ENCODE assay signal across 2 cellular contexts in genomic region chr12:83634726-83635267, GRCh38.
TF ChIP-seq lines count a peak whose summit lies in the region.

No MANE protein-coding gene starts in this region.

TF ChIP-seq in SK-N-SH, 30 proteins besides CTCF, POLR2A, EP300 and RAD21 (continued from another document and continues in another):
- TF ChIP-seq, protein P1, sequence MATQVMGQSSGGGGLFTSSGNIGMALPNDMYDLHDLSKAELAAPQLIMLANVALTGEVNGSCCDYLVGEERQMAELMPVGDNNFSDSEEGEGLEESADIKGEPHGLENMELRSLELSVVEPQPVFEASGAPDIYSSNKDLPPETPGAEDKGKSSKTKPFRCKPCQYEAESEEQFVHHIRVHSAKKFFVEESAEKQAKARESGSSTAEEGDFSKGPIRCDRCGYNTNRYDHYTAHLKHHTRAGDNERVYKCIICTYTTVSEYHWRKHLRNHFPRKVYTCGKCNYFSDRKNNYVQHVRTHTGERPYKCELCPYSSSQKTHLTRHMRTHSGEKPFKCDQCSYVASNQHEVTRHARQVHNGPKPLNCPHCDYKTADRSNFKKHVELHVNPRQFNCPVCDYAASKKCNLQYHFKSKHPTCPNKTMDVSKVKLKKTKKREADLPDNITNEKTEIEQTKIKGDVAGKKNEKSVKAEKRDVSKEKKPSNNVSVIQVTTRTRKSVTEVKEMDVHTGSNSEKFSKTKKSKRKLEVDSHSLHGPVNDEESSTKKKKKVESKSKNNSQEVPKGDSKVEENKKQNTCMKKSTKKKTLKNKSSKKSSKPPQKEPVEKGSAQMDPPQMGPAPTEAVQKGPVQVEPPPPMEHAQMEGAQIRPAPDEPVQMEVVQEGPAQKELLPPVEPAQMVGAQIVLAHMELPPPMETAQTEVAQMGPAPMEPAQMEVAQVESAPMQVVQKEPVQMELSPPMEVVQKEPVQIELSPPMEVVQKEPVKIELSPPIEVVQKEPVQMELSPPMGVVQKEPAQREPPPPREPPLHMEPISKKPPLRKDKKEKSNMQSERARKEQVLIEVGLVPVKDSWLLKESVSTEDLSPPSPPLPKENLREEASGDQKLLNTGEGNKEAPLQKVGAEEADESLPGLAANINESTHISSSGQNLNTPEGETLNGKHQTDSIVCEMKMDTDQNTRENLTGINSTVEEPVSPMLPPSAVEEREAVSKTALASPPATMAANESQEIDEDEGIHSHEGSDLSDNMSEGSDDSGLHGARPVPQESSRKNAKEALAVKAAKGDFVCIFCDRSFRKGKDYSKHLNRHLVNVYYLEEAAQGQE (IDR thresholded peaks at IDR 0.05; ENCODE audit: low read depth, low read length) = no peak
- no peak; the same call in 1 of the 2 replicates for TF ChIP-seq NFIC (IDR thresholded peaks at IDR 0.05; ENCODE audit: borderline replicate concordance)
- TF ChIP-seq SMC3 (IDR thresholded peaks at IDR 0.05; ENCODE audit: low read depth, low read length) = no peak
- TF ChIP-seq JUND (IDR thresholded peaks at IDR 0.05) = peak; percentile 75
- no peak for TF ChIP-seq YY1 (IDR thresholded peaks at IDR 0.05; ENCODE audit: low read depth)
- TF ChIP-seq TEAD4 (IDR thresholded peaks at IDR 0.05; ENCODE audit: borderline replicate concordance, insufficient read depth) = peak; percentile 57; the same call in 1 of the 2 replicates
- no peak for TF ChIP-seq RCOR1 (IDR thresholded peaks at IDR 0.05; ENCODE audit: low read length)
- TF ChIP-seq MAX (IDR thresholded peaks at IDR 0.05; ENCODE audit: low read depth) = no peak
- no peak for TF ChIP-seq CHD2 (IDR thresholded peaks at IDR 0.05; ENCODE audit: low read length, partially characterized antibody)
- 0 out of 2 replicates have a peak, but pooled peaks have one; percentile 35 for TF ChIP-seq RXRA (IDR thresholded peaks at IDR 0.05; ENCODE audit: borderline replicate concordance, low read depth)
- TF ChIP-seq NRF1 (IDR thresholded peaks at IDR 0.05; ENCODE audit: low read depth, low read length) = no peak
- TF ChIP-seq, protein P2, sequence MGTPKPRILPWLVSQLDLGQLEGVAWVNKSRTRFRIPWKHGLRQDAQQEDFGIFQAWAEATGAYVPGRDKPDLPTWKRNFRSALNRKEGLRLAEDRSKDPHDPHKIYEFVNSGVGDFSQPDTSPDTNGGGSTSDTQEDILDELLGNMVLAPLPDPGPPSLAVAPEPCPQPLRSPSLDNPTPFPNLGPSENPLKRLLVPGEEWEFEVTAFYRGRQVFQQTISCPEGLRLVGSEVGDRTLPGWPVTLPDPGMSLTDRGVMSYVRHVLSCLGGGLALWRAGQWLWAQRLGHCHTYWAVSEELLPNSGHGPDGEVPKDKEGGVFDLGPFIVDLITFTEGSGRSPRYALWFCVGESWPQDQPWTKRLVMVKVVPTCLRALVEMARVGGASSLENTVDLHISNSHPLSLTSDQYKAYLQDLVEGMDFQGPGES (IDR thresholded peaks at IDR 0.05; ENCODE audit: low read depth, low read length) = no peak
- peak; percentile 63; the same call in 1 of the 2 replicates for TF ChIP-seq FOSL2 (IDR thresholded peaks at IDR 0.05; ENCODE audit: borderline replicate concordance, low read depth)
- TF ChIP-seq TAF1 (IDR thresholded peaks at IDR 0.05; ENCODE audit: borderline replicate concordance, low read depth, low read length) = no peak
- TF ChIP-seq ZBTB33 (IDR thresholded peaks at IDR 0.05; ENCODE audit: borderline replicate concordance, low read depth) = no peak
- no peak for TF ChIP-seq EZH2phosphoT487 (IDR thresholded peaks at IDR 0.05; ENCODE audit: borderline replicate concordance, low read depth)
- TF ChIP-seq GABPA (IDR thresholded peaks at IDR 0.05; ENCODE audit: low read depth) = no peak
- TF ChIP-seq RFX5 (IDR thresholded peaks at IDR 0.05; ENCODE audit: low read length) = no peak
- TF ChIP-seq MEF2A (IDR thresholded peaks at IDR 0.05; ENCODE audit: borderline replicate concordance, low read depth) = no peak
- TF ChIP-seq USF1 (IDR thresholded peaks at IDR 0.05; ENCODE audit: borderline replicate concordance, low read depth) = peak; percentile 35; the same call in 1 of the 2 replicates
- TF ChIP-seq, protein P3, sequence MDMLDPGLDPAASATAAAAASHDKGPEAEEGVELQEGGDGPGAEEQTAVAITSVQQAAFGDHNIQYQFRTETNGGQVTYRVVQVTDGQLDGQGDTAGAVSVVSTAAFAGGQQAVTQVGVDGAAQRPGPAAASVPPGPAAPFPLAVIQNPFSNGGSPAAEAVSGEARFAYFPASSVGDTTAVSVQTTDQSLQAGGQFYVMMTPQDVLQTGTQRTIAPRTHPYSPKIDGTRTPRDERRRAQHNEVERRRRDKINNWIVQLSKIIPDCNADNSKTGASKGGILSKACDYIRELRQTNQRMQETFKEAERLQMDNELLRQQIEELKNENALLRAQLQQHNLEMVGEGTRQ (IDR thresholded peaks at IDR 0.05; ENCODE audit: borderline replicate concordance, low read depth, low read length) = no peak
- TF ChIP-seq GATA2 (CRISPR knock-in tag; IDR thresholded peaks at IDR 0.05) = no peak
- peak; percentile 31; the same call in 1 of the 2 replicates for TF ChIP-seq POLR2AphosphoS5 (IDR thresholded peaks at IDR 0.05; ENCODE audit: low read depth, low read length)
- peak; percentile 63 for TF ChIP-seq TCF12 (IDR thresholded peaks at IDR 0.05)
- no peak for TF ChIP-seq ELF1 (IDR thresholded peaks at IDR 0.05)

TF ChIP-seq in WTC11, 78 proteins besides CTCF, POLR2A, EP300 and RAD21:
- TF ChIP-seq ARID4B (CRISPR knock-in tag; IDR thresholded peaks at IDR 0.05; ENCODE audit: borderline replicate concordance) = no peak
- TF ChIP-seq FOXP1 (CRISPR knock-in tag; IDR thresholded peaks at IDR 0.05; ENCODE audit: borderline replicate concordance) = no peak
- TF ChIP-seq GRHL2 (CRISPR knock-in tag; IDR thresholded peaks at IDR 0.05; ENCODE audit: insufficient replicate concordance, severe bottlenecking) = no peak
- TF ChIP-seq MXD4 (CRISPR knock-in tag; IDR thresholded peaks at IDR 0.05; ENCODE audit: borderline replicate concordance) = no peak
- no peak for TF ChIP-seq NFE2L1 (CRISPR knock-in tag; IDR thresholded peaks at IDR 0.05)
- no peak for TF ChIP-seq PREB (CRISPR knock-in tag; IDR thresholded peaks at IDR 0.05; ENCODE audit: borderline replicate concordance)
- no peak for TF ChIP-seq NFATC4 (CRISPR knock-in tag; IDR thresholded peaks at IDR 0.05)
- TF ChIP-seq, protein P4, sequence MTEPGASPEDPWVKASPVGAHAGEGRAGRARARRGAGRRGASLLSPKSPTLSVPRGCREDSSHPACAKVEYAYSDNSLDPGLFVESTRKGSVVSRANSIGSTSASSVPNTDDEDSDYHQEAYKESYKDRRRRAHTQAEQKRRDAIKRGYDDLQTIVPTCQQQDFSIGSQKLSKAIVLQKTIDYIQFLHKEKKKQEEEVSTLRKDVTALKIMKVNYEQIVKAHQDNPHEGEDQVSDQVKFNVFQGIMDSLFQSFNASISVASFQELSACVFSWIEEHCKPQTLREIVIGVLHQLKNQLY (CRISPR knock-in tag; IDR thresholded peaks at IDR 0.05) = no peak
- no peak for TF ChIP-seq ZNF138 (CRISPR knock-in tag; conservative IDR thresholded peaks at IDR 0.05)
- TF ChIP-seq ZNF671 (CRISPR knock-in tag; IDR thresholded peaks at IDR 0.05) = no peak
- TF ChIP-seq ZNF121 (CRISPR knock-in tag; IDR thresholded peaks at IDR 0.05) = no peak
- no peak for TF ChIP-seq TCF7 (CRISPR knock-in tag; IDR thresholded peaks at IDR 0.05; ENCODE audit: low read depth)
- TF ChIP-seq, protein P5, sequence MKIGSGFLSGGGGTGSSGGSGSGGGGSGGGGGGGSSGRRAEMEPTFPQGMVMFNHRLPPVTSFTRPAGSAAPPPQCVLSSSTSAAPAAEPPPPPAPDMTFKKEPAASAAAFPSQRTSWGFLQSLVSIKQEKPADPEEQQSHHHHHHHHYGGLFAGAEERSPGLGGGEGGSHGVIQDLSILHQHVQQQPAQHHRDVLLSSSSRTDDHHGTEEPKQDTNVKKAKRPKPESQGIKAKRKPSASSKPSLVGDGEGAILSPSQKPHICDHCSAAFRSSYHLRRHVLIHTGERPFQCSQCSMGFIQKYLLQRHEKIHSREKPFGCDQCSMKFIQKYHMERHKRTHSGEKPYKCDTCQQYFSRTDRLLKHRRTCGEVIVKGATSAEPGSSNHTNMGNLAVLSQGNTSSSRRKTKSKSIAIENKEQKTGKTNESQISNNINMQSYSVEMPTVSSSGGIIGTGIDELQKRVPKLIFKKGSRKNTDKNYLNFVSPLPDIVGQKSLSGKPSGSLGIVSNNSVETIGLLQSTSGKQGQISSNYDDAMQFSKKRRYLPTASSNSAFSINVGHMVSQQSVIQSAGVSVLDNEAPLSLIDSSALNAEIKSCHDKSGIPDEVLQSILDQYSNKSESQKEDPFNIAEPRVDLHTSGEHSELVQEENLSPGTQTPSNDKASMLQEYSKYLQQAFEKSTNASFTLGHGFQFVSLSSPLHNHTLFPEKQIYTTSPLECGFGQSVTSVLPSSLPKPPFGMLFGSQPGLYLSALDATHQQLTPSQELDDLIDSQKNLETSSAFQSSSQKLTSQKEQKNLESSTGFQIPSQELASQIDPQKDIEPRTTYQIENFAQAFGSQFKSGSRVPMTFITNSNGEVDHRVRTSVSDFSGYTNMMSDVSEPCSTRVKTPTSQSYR (CRISPR knock-in tag; IDR thresholded peaks at IDR 0.05) = no peak
- TF ChIP-seq JUN (CRISPR knock-in tag; IDR thresholded peaks at IDR 0.05) = no peak
- TF ChIP-seq, protein P6, sequence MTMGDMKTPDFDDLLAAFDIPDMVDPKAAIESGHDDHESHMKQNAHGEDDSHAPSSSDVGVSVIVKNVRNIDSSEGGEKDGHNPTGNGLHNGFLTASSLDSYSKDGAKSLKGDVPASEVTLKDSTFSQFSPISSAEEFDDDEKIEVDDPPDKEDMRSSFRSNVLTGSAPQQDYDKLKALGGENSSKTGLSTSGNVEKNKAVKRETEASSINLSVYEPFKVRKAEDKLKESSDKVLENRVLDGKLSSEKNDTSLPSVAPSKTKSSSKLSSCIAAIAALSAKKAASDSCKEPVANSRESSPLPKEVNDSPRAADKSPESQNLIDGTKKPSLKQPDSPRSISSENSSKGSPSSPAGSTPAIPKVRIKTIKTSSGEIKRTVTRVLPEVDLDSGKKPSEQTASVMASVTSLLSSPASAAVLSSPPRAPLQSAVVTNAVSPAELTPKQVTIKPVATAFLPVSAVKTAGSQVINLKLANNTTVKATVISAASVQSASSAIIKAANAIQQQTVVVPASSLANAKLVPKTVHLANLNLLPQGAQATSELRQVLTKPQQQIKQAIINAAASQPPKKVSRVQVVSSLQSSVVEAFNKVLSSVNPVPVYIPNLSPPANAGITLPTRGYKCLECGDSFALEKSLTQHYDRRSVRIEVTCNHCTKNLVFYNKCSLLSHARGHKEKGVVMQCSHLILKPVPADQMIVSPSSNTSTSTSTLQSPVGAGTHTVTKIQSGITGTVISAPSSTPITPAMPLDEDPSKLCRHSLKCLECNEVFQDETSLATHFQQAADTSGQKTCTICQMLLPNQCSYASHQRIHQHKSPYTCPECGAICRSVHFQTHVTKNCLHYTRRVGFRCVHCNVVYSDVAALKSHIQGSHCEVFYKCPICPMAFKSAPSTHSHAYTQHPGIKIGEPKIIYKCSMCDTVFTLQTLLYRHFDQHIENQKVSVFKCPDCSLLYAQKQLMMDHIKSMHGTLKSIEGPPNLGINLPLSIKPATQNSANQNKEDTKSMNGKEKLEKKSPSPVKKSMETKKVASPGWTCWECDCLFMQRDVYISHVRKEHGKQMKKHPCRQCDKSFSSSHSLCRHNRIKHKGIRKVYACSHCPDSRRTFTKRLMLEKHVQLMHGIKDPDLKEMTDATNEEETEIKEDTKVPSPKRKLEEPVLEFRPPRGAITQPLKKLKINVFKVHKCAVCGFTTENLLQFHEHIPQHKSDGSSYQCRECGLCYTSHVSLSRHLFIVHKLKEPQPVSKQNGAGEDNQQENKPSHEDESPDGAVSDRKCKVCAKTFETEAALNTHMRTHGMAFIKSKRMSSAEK (CRISPR knock-in tag; IDR thresholded peaks at IDR 0.05; ENCODE audit: borderline replicate concordance) = no peak
- no peak for TF ChIP-seq ZBTB21 (CRISPR knock-in tag; IDR thresholded peaks at IDR 0.05; ENCODE audit: borderline replicate concordance)
